Comparison of ENCODE assay signal across 22 cellular contexts in the genomic region with DNA sequence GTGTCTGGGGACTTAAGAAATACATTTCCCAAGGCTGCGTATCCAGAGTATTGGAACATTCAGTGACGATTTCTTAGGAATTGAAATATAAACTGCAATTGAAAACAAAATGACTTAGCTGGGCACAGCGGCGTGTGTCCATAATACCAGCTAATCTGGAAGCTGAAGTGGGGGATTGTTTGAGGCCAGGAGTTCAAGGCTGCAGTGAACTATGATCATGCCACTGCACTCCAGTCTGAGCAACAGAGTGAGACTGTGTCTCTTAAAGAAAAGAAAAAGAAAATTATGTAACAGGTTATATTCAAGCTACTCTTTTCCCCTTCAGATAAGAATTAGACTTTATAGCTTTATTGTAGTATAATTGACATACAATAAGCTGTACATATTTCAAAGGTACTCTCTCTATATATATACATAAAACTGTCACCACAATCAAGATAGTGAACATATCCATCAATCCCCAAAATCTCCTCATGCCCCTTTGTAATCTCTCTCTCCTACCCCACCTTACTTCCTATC. TPM values are rescaled to one million over a fixed set of nuclear protein-coding genes. Genes with fewer than 3 reads are reported as not detected.
DNase-seq lines count a peak whose midpoint lies in the region; ATAC-seq, FAIRE-seq and TF ChIP-seq lines count a peak whose summit lies in the region.
"Had no signal": no experiment of that assay in that cellular context is flagged by ENCODE, and none has a peak within 500 bp of the region (broad histone marks: within the 10 kb centered on the region; RNA-seq: fewer than 3 reads in every experiment).

No MANE protein-coding gene starts in this region.

- no peaks in the 10 kb centered on the region for H3K9me3 Mint-ChIP-seq in MCF 10A (ENCODE audit: unreplicated experiment)
- H3K9me3 Mint-ChIP-seq: CD8-positive, alpha-beta memory T cell; HFFc6 had no signal

- H3K4me3 ChIP-seq in breast epithelium: no peak overlapping the region
- no peak overlapping the region for H3K4me3 ChIP-seq in colonic mucosa
- H3K4me3 ChIP-seq in small intestine (ENCODE audit: low read depth in 1 of 2, low read length in 2 of 2): no peak overlapping the region
- H3K4me3 ChIP-seq: BLaER1, GM12878 had no signal

- no peaks in the 10 kb centered on the region for H3K27me3 Mint-ChIP-seq in MCF 10A (ENCODE audit: insufficient read depth, unreplicated experiment)
- H3K27me3 Mint-ChIP-seq: CD8-positive, alpha-beta memory T cell had no signal

- H3K9ac ChIP-seq in colonic mucosa (ENCODE audit: low read depth in 2 of 2, low read length in 2 of 2): no peak overlapping the region
- H3K9ac ChIP-seq: BLaER1 had no signal

- POLR2A ChIA-PET in MCF 10A (lab: Yijun Ruan, JAX): interaction anchor here (0.5 to 9.1 kb wide), 7 partner anchors 8 to 129 kb away, joined by 3 to 187 read pairs (median 4); a partner anchor contains a TSS

- ATAC-seq in HG03095 (IDR thresholded peaks at IDR 0.05; ENCODE audit: unreplicated experiment): no peak
- ATAC-seq: GM12878, HCT116 had no signal

- no peaks in the 10 kb centered on the region for H3K36me3 ChIP-seq in breast epithelium
- no peaks in the 10 kb centered on the region for H3K36me3 ChIP-seq in colonic mucosa
- H3K36me3 ChIP-seq in small intestine (ENCODE audit: control insufficient read depth in 2 of 2, insufficient read depth in 2 of 2, low read length in 2 of 2): no peaks in the 10 kb centered on the region
- H3K36me3 ChIP-seq: BLaER1 had no signal

- CTCF ChIA-PET in MCF 10A (lab: Yijun Ruan, JAX): interaction anchor here (0.5 to 29.3 kb wide), 17 partner anchors 8 to 688 kb away, joined by 3 to 1621 read pairs (median 4); no protein-coding TSS in a partner anchor

- FAIRE-seq in small intestine (lab: Jason Lieb, UNC): no peak
- FAIRE-seq: GM12878 had no signal

- WGBS in small intestine, 3 donors: 22 to 61% (median 44%) methylated on average over 4 of the region's 4 CpGs

- DNase-seq in MCF 10A (ENCODE audit: unreplicated experiment) (no peak), breast epithelium (ENCODE audit: low spot score in 2 of 2) (no peak), colonic mucosa (peak; percentile 64), small intestine (peak; percentile 77), erythroblast (lab: John Stamatoyannopoulos, UW) (no peak), SW 1271 (lab: John Stamatoyannopoulos, UW) (no peak)
- DNase-seq: 8988T; CD8-positive, alpha-beta memory T cell; COR-L47; DMS 273 treated with DMSO at 0.1 percent for 48 hours; DMS53; DND-41; EL; GOT3; H7; HFFc6 had no signal

- peaks cover 55% of the 10 kb centered on the region for H3K4me1 Mint-ChIP-seq in MCF 10A (ENCODE audit: insufficient read depth, unreplicated experiment)

- intact Hi-C loops in MCF 10A (cut with micrococcal nuclease): no loop called here
- intact Hi-C loops in breast epithelium (cut with DNase I; ENCODE audit: low total_unique reads): no loop called here
- intact Hi-C loops in colonic mucosa (cut with DNase I): no loop called here

- H3K9me3 ChIP-seq in breast epithelium (no peaks in the 10 kb centered on the region), colonic mucosa (no peaks in the 10 kb centered on the region), small intestine (ENCODE audit: control insufficient read depth, low read depth) (no peaks in the 10 kb centered on the region)
- H3K9me3 ChIP-seq: BLaER1 had no signal

- peaks cover 35% of the 10 kb centered on the region for H3K36me3 Mint-ChIP-seq in MCF 10A (ENCODE audit: insufficient read depth, unreplicated experiment)

- no peak overlapping the region for H3K4me3 Mint-ChIP-seq in MCF 10A (ENCODE audit: unreplicated experiment)
- H3K4me3 Mint-ChIP-seq: CD8-positive, alpha-beta memory T cell; HFFc6 had no signal

- TF ChIP-seq CTCF in MCF 10A (IDR thresholded peaks at IDR 0.05; ENCODE audit: unreplicated experiment) (no peak), breast epithelium (IDR thresholded peaks at IDR 0.05) (no peak), colonic mucosa (IDR thresholded peaks at IDR 0.05) (no peak)

- no peak overlapping the region for H3K27ac ChIP-seq in breast epithelium
- H3K27ac ChIP-seq in colonic mucosa: no peak overlapping the region
- H3K27ac ChIP-seq in small intestine (ENCODE audit: low read depth in 1 of 2, low read length in 1 of 2): peak overlapping the region in 1 of 2 donors; percentile 55
- H3K27ac ChIP-seq: BLaER1 had no signal

- H3K4me1 ChIP-seq in breast epithelium (no peaks in the 10 kb centered on the region), colonic mucosa (no peaks in the 10 kb centered on the region), small intestine (ENCODE audit: control insufficient read depth in 2 of 2, insufficient read depth in 1 of 2, low read depth in 1 of 2, low read length in 1 of 2) (peaks cover 0 to 9% of the 10 kb centered on the region in 2 donors)

- no TSS peak for BruUV-seq in MCF 10A (replicated peaks; lab: Mats Ljungman, UMichigan)

- TF ChIP-seq POLR2A in breast epithelium (IDR thresholded peaks at IDR 0.05) (no peak), erythroblast (IDR thresholded peaks at IDR 0.05; ENCODE audit: low read length) (no peak)

- H3K27ac Mint-ChIP-seq in MCF 10A (ENCODE audit: low read depth, unreplicated experiment): peak overlapping the region; percentile 14
- H3K27ac Mint-ChIP-seq: HFFc6 had no signal

- H3K27me3 ChIP-seq in breast epithelium (no peaks in the 10 kb centered on the region), colonic mucosa (no peaks in the 10 kb centered on the region), small intestine (ENCODE audit: control insufficient read depth in 2 of 2, insufficient read depth in 2 of 2, low read length in 2 of 2) (no peaks in the 10 kb centered on the region)
- H3K27me3 ChIP-seq: BLaER1 had no signal

RNA-seq across cellular contexts. Expression of a gene that starts 6.4 kb away (rescaled TPM):
- 44.1 and 56.2 TPM in 2 replicates for total RNA-seq in MCF 10A (2022)
- 100 to 1,000 TPM in 1 of 3 donors, 10 to 100 TPM in 2; 10.6 to 103 (median 30.2) TPM for total RNA-seq in breast epithelium
- total RNA-seq in colonic mucosa: 100 to 1,000 TPM; 339 to 770 TPM
- polyA plus RNA-seq in small intestine: 1 to 10 TPM; 2.7 to 5.6 (median 5.3) TPM

RNA-seq across cellular contexts. Expression of a gene that starts 22.4 kb away (rescaled TPM):
- 0.22 and 0.42 TPM in 2 replicates for total RNA-seq in MCF 10A (2022)
- total RNA-seq in breast epithelium: under 1 TPM in 2 of 3 donors, not detected in 1; under 0.01 to 0.15 TPM
- 1 to 10 TPM; 1.5 to 2.7 TPM for total RNA-seq in colonic mucosa
- polyA plus RNA-seq in small intestine: under 1 TPM in 1 of 3 donors, not detected in 2; 0.03 TPM
- total RNA-seq: CD8-positive, alpha-beta memory T cell; G401; GM12878; H7; HFFc6 had no signal
- polyA plus RNA-seq: AG04450; CD8-positive, alpha-beta memory T cell had no signal

RNA-seq across cellular contexts. Expression of a gene that starts 33.5 kb away (rescaled TPM):
- total RNA-seq in MCF 10A (2022) (9.0 and 10.6 TPM in 2 replicates), breast epithelium (10 to 100 TPM in 1 of 3 donors, 1 to 10 TPM in 2; 5.6 to 11.0 (median 5.6) TPM), colonic mucosa (1 to 10 TPM; 3.9 to 4.6 TPM)
- polyA plus RNA-seq in small intestine: 1 to 10 TPM; 1.6 to 3.4 (median 2.7) TPM

RNA-seq across cellular contexts. Expression of a gene that starts 33.6 kb away (rescaled TPM):
- total RNA-seq in MCF 10A (2022): 66.8 and 67.8 TPM in 2 replicates
- total RNA-seq in breast epithelium: 10 to 100 TPM; 35.2 to 80.9 (median 57.7) TPM
- 10 to 100 TPM; 21.8 to 40.2 TPM for total RNA-seq in colonic mucosa
- 10 to 100 TPM in 2 of 3 donors, 1 to 10 TPM in 1; 8.1 to 15.2 (median 11.6) TPM for polyA plus RNA-seq in small intestine

Comparison
In these comparisons a context has a peak if more than half of its experiments do, and no peak if none do; other contexts are left out.
1. DNase-seq: peak in colonic mucosa (single experiment) and small intestine (single experiment); none in MCF 10A (single experiment), breast epithelium (0 of 2), erythroblast (0 of 2) and SW 1271 (0 of 2).